ENCODE assay signal across 21 cellular contexts in genomic region chr22:26442086-26442756, GRCh38.
"Had no signal": no experiment of that assay in that cellular context is flagged by ENCODE, and none has a peak within 500 bp of the region (broad histone marks: within the 10 kb centered on the region; RNA-seq: fewer than 3 reads in every experiment).

No MANE protein-coding gene starts in this region.

- DNase-seq: activated CD4-positive, alpha-beta T cell treated with anti-CD3 and anti-CD28 coated beads for 36 hours; activated CD8-positive, alpha-beta memory T cell treated with anti-CD3 and anti-CD28 coated beads, Interleukin-2, amount 50 U/mL, for 4 hours; activated CD8-positive, alpha-beta T cell treated with anti-CD3 and anti-CD28 coated beads for 36 hours; activated gamma-delta T cell; activated T-cell treated with anti-CD3 and anti-CD28 coated beads, Interleukin-2, amount 50 U/mL, for 48 hours; caudate nucleus; hippocampal formation; kidney glomerular epithelial cell; left ventricle myocardium superior; mesenchymal stem cell; nucleus accumbens; stimulated activated CD4-positive, alpha-beta T cell treated with anti-CD3 and anti-CD28 coated beads, Interleukin-15, amount 100 ng/mL, for 24 hours; stimulated activated CD4-positive, alpha-beta T cell treated with anti-CD3 and anti-CD28 coated beads, Interleukin-4, amount 100 ng/mL, for 24 hours; stimulated activated naive CD8-positive, alpha-beta T cell treated with anti-CD3 and anti-CD28 coated beads, Interleukin-15, amount 100 ng/mL, for 72 hours; T-cell; T-helper 9 cell; testis; upper lobe of left lung had no signal

- H3K4me1 Mint-ChIP-seq: activated CD4-positive, alpha-beta T cell treated with anti-CD3 and anti-CD28 coated beads for 36 hours; nephron had no signal

- H3K9me3 ChIP-seq: testis, upper lobe of left lung had no signal

- H3K27me3 ChIP-seq: testis, upper lobe of left lung had no signal

- H3K27ac ChIP-seq: testis, upper lobe of left lung had no signal

- H3K4me3 ChIP-seq: testis, upper lobe of left lung had no signal

- H3K9me3 Mint-ChIP-seq: activated CD8-positive, alpha-beta T cell treated with anti-CD3 and anti-CD28 coated beads for 36 hours; activated naive CD4-positive, alpha-beta T cell treated with anti-CD3 and anti-CD28 coated beads, Interleukin-2, amount 50 U/mL, for 72 hours; nephron; stimulated activated naive CD8-positive, alpha-beta T cell treated with anti-CD3 and anti-CD28 coated beads, Interleukin-15, amount 100 ng/mL, for 72 hours; T-cell had no signal

- ATAC-seq: activated CD4-positive, alpha-beta T cell treated with anti-CD3 and anti-CD28 coated beads for 36 hours; activated CD8-positive, alpha-beta T cell treated with anti-CD3 and anti-CD28 coated beads for 36 hours; activated naive CD4-positive, alpha-beta T cell treated with anti-CD3 and anti-CD28 coated beads, Interleukin-2, amount 50 U/mL, for 72 hours; esophagus mucosa; left ventricle myocardium superior; stimulated activated naive CD8-positive, alpha-beta T cell treated with anti-CD3 and anti-CD28 coated beads, Interleukin-15, amount 100 ng/mL, for 72 hours; T-cell had no signal

- H3K4me3 Mint-ChIP-seq: activated CD4-positive, alpha-beta T cell treated with anti-CD3 and anti-CD28 coated beads for 36 hours; activated CD8-positive, alpha-beta T cell treated with anti-CD3 and anti-CD28 coated beads for 36 hours; nephron; stimulated activated naive CD8-positive, alpha-beta T cell treated with anti-CD3 and anti-CD28 coated beads, Interleukin-15, amount 100 ng/mL, for 72 hours; T-cell had no signal

- H3K27ac Mint-ChIP-seq: activated CD4-positive, alpha-beta T cell treated with anti-CD3 and anti-CD28 coated beads for 36 hours; activated CD8-positive, alpha-beta T cell treated with anti-CD3 and anti-CD28 coated beads for 36 hours; nephron; T-cell had no signal

- H3K27me3 Mint-ChIP-seq: activated CD4-positive, alpha-beta T cell treated with anti-CD3 and anti-CD28 coated beads for 36 hours; activated CD8-positive, alpha-beta T cell treated with anti-CD3 and anti-CD28 coated beads for 36 hours; stimulated activated naive CD8-positive, alpha-beta T cell treated with anti-CD3 and anti-CD28 coated beads, Interleukin-15, amount 100 ng/mL, for 72 hours; T-cell had no signal

- H3K36me3 ChIP-seq: upper lobe of left lung had no signal

- H3K4me1 ChIP-seq: testis, upper lobe of left lung had no signal
